Comparison of ENCODE assay signal across 1 cellular context in the genomic region with DNA sequence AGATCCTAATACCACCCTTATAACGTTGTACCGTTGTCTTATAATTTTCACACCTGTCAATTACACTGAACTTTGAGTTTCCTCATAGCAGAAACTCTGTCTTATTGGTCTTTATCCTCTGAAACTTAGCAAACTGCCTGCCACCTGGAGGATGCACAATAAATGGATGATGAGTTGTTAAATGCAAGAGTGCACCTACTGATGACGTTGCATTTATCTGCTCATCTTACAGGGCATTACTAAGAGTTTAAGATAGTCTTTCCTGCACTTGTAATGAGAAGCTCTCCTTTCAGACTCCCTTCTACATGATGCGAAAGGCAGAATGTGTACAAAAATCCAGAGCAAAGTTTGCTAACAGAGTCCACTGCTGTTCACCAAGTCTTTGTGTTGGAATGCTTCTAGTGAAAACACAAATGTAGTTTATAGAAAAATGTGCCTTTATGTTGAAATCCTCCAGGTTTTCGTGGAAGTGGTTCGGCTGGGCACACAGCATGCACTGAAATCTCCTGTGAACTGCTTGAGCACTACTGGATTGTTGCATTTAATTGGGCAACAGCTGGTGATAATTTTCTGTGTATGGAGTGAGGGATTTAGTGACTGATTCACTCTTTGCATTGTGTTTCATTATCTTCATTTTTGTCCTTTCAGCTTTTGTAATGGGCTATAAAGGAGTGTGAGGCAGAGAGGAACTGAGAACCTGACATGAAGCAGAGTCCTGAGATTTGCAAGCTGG.
TF ChIP-seq lines count a peak whose summit lies in the region.

No MANE protein-coding gene starts in this region.

TF ChIP-seq in GM12878, 131 proteins besides CTCF, POLR2A, EP300 and RAD21:
- TF ChIP-seq SPI1 (IDR thresholded peaks at IDR 0.05; ENCODE audit: borderline replicate concordance, insufficient read depth, low read depth, low read length) = peak; percentile 43; the same call in 1 of the 2 replicates
- no peak for TF ChIP-seq EGR1 (IDR thresholded peaks at IDR 0.05; ENCODE audit: borderline replicate concordance in 1 of 2, low read depth in 2 of 2, low read length in 2 of 2)
